Comparison of ENCODE assay signal across 1 cellular context in the genomic region with DNA sequence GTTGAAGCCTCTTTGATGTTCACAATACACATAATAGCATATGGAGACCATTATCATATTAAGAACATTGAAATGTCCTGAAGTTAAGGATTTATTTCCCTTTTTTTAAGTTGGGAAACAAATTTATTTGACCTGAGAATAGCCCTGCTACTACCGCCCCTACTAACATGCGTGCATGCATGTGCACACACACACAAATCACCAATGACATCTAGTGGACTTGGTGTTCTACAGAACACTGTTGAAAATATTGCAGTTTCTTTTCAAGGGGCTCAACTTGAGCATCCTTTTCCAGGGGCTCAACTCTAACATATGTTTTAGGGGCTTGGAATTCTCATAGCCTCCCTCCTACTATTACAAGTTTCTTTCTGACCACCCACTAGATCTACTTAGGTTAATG.
TF ChIP-seq lines count a peak whose summit lies in the region.

No MANE protein-coding gene starts in this region.

TF ChIP-seq in HCT116, 20 proteins besides CTCF, POLR2A, EP300 and RAD21 (continued from another document):
- TF ChIP-seq, protein P1, sequence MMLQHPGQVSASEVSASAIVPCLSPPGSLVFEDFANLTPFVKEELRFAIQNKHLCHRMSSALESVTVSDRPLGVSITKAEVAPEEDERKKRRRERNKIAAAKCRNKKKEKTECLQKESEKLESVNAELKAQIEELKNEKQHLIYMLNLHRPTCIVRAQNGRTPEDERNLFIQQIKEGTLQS (IDR thresholded peaks at IDR 0.05), result no peak
- no peak for TF ChIP-seq TCF7L2 (IDR thresholded peaks at IDR 0.05; ENCODE audit: borderline replicate concordance, extremely low read depth, insufficient read depth, insufficient read length)
- TF ChIP-seq, protein P2, sequence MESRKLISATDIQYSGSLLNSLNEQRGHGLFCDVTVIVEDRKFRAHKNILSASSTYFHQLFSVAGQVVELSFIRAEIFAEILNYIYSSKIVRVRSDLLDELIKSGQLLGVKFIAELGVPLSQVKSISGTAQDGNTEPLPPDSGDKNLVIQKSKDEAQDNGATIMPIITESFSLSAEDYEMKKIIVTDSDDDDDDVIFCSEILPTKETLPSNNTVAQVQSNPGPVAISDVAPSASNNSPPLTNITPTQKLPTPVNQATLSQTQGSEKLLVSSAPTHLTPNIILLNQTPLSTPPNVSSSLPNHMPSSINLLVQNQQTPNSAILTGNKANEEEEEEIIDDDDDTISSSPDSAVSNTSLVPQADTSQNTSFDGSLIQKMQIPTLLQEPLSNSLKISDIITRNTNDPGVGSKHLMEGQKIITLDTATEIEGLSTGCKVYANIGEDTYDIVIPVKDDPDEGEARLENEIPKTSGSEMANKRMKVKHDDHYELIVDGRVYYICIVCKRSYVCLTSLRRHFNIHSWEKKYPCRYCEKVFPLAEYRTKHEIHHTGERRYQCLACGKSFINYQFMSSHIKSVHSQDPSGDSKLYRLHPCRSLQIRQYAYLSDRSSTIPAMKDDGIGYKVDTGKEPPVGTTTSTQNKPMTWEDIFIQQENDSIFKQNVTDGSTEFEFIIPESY (IDR thresholded peaks at IDR 0.05; ENCODE audit: extremely low read depth, insufficient replicate concordance, low read length), result no peak
